In genomic region chr5:71564884-71565283, GRCh38 we compare ENCODE assay signal across 21 cellular contexts.
"Had no signal": no experiment of that assay in that cellular context is flagged by ENCODE, and none has a peak within 500 bp of the region (broad histone marks: within the 10 kb centered on the region; RNA-seq: fewer than 3 reads in every experiment).

No MANE protein-coding gene starts in this region.

- H3K9me3 Mint-ChIP-seq: activated CD4-positive, alpha-beta T cell treated with anti-CD3 and anti-CD28 coated beads, Interleukin-2, amount 10 ng/mL, durations not matched to agents 24 days and 14 days; activated CD8-positive, alpha-beta T cell treated with anti-CD3 and anti-CD28 coated beads for 36 hours; activated naive CD4-positive, alpha-beta T cell treated with anti-CD3 and anti-CD28 coated beads, Interleukin-2, amount 10 ng/mL, durations not matched to agents 7 days and 5 days; activated T-cell treated with anti-CD3 and anti-CD28 coated beads, Interleukin-2, amount 50 U/mL, for 24 hours; nephron progenitor cell had no signal

- H3K4me1 ChIP-seq: ascending aorta, esophagus muscularis mucosa, lower lobe of right lung, tibial nerve had no signal

- DNase-seq: activated CD8-positive, alpha-beta T cell treated with anti-CD3 and anti-CD28 coated beads for 36 hours; activated naive CD4-positive, alpha-beta T cell treated with anti-CD3 and anti-CD28 coated beads, Interleukin-2, amount 10 ng/mL, durations not matched to agents 7 days and 5 days; activated T-cell treated with anti-CD3 and anti-CD28 coated beads, Interleukin-2, amount 50 U/mL, for 24 hours; cerebellar nuclear complex; cortex of kidney; effector CD8-positive, alpha-beta T cell; hippocampal formation; lower lobe of right lung; nephron progenitor cell; nucleus accumbens; posterior cingulate gyrus; retina; stimulated activated naive CD4-positive, alpha-beta T cell; substantia nigra; T-helper 1 cell; T1000 had no signal

- FAIRE-seq: bronchial epithelial cell had no signal

- H3K27ac ChIP-seq: ascending aorta, esophagus muscularis mucosa, lower lobe of right lung, tibial nerve had no signal

- H3K4me3 Mint-ChIP-seq: activated CD4-positive, alpha-beta T cell treated with anti-CD3 and anti-CD28 coated beads, Interleukin-2, amount 10 ng/mL, durations not matched to agents 24 days and 14 days; activated CD8-positive, alpha-beta T cell treated with anti-CD3 and anti-CD28 coated beads for 36 hours; activated naive CD4-positive, alpha-beta T cell treated with anti-CD3 and anti-CD28 coated beads, Interleukin-2, amount 10 ng/mL, durations not matched to agents 7 days and 5 days; activated T-cell treated with anti-CD3 and anti-CD28 coated beads, Interleukin-2, amount 50 U/mL, for 24 hours; nephron progenitor cell had no signal

- H3K4me3 ChIP-seq: ascending aorta, esophagus muscularis mucosa, lower lobe of right lung, tibial nerve had no signal

- H3K4me1 Mint-ChIP-seq: activated CD4-positive, alpha-beta T cell treated with anti-CD3 and anti-CD28 coated beads, Interleukin-2, amount 10 ng/mL, durations not matched to agents 24 days and 14 days; activated naive CD4-positive, alpha-beta T cell treated with anti-CD3 and anti-CD28 coated beads, Interleukin-2, amount 10 ng/mL, durations not matched to agents 7 days and 5 days had no signal

- H3K27me3 ChIP-seq: ascending aorta, esophagus muscularis mucosa, tibial nerve had no signal

- H3K27ac Mint-ChIP-seq: activated CD4-positive, alpha-beta T cell treated with anti-CD3 and anti-CD28 coated beads, Interleukin-2, amount 10 ng/mL, durations not matched to agents 24 days and 14 days; activated CD8-positive, alpha-beta T cell treated with anti-CD3 and anti-CD28 coated beads for 36 hours; activated naive CD4-positive, alpha-beta T cell treated with anti-CD3 and anti-CD28 coated beads, Interleukin-2, amount 10 ng/mL, durations not matched to agents 7 days and 5 days; activated T-cell treated with anti-CD3 and anti-CD28 coated beads, Interleukin-2, amount 50 U/mL, for 24 hours; nephron progenitor cell had no signal

- H3K27me3 Mint-ChIP-seq: activated CD4-positive, alpha-beta T cell treated with anti-CD3 and anti-CD28 coated beads, Interleukin-2, amount 10 ng/mL, durations not matched to agents 24 days and 14 days; activated CD8-positive, alpha-beta T cell treated with anti-CD3 and anti-CD28 coated beads for 36 hours; activated naive CD4-positive, alpha-beta T cell treated with anti-CD3 and anti-CD28 coated beads, Interleukin-2, amount 10 ng/mL, durations not matched to agents 7 days and 5 days; activated T-cell treated with anti-CD3 and anti-CD28 coated beads, Interleukin-2, amount 50 U/mL, for 24 hours had no signal

- ATAC-seq: activated CD8-positive, alpha-beta T cell treated with anti-CD3 and anti-CD28 coated beads for 36 hours; lower lobe of right lung had no signal

- H3K9me3 ChIP-seq: ascending aorta, esophagus muscularis mucosa, lower lobe of right lung, tibial nerve had no signal
